25 cellular contexts compared by ENCODE assay signal in genomic region chr7:67408109-67408508, GRCh38.
A peak's percentile ranks its signal among the peaks of the same experiment; 100 is the strongest.
DNase-seq lines count a peak whose midpoint lies in the region; ATAC-seq, FAIRE-seq and TF ChIP-seq lines count a peak whose summit lies in the region.
"Had no signal": no experiment of that assay in that cellular context is flagged by ENCODE, and none has a peak within 500 bp of the region (broad histone marks: within the 10 kb centered on the region; RNA-seq: fewer than 3 reads in every experiment).

No MANE protein-coding gene starts in this region.

- H3K79me2 ChIP-seq in hepatocyte: no peaks in the 10 kb centered on the region

- no peaks in the 10 kb centered on the region for H3K4me1 ChIP-seq in hepatocyte (ENCODE audit: insufficient read depth)
- H3K4me1 ChIP-seq in lower lobe of right lung: no peaks in the 10 kb centered on the region
- H3K4me1 ChIP-seq: A549; BE2C; BLaER1 treated with 17β-estradiol and CSF1 and Interleukin-3, amounts not matched to agents 10 nM and 100 nM had no signal

- H3K4me3 ChIP-seq in SK-N-MC: peak overlapping the region; percentile 32; the same call in 1 of the 2 replicates
- H3K4me3 ChIP-seq in hepatocyte: no peak overlapping the region
- no peak overlapping the region for H3K4me3 ChIP-seq in lower lobe of right lung
- H3K4me3 ChIP-seq: A549; BLaER1 treated with 17β-estradiol and CSF1 and Interleukin-3, amounts not matched to agents 10 nM and 100 nM; GM12878; GM23248 had no signal

- TF ChIP-seq CTCF in hepatocyte (IDR thresholded peaks at IDR 0.05; ENCODE audit: poor library complexity): no peak
- no peak for TF ChIP-seq CTCF in nephron (IDR thresholded peaks at IDR 0.05; ENCODE audit: unreplicated experiment in 3 of 3)
- TF ChIP-seq CTCF in lower lobe of right lung (IDR thresholded peaks at IDR 0.05): no peak

- H3K9me3 ChIP-seq in SK-N-MC (ENCODE audit: low read depth, low read length) (no peaks in the 10 kb centered on the region), hepatocyte (ENCODE audit: low read depth) (no peaks in the 10 kb centered on the region), lower lobe of right lung (no peaks in the 10 kb centered on the region)
- H3K9me3 ChIP-seq: A549, BE2C had no signal

- no peak for ATAC-seq in lower lobe of right lung
- ATAC-seq: A549, GM12878 had no signal

- H3K27me3 ChIP-seq in hepatocyte (no peaks in the 10 kb centered on the region), lower lobe of right lung (ENCODE audit: low read depth) (peaks cover 1% of the 10 kb centered on the region)
- H3K27me3 ChIP-seq: BE2C; BLaER1 treated with 17β-estradiol and CSF1 and Interleukin-3, amounts not matched to agents 10 nM and 100 nM had no signal

- H3K4me2 ChIP-seq in hepatocyte: no peak overlapping the region
- H3K4me2 ChIP-seq: A549; BLaER1 treated with 17β-estradiol and CSF1 and Interleukin-3, amounts not matched to agents 10 nM and 100 nM had no signal

- H3K36me3 ChIP-seq in SK-N-MC (ENCODE audit: insufficient read depth, low read length): no peaks in the 10 kb centered on the region
- no peaks in the 10 kb centered on the region for H3K36me3 ChIP-seq in hepatocyte (replicated peaks; ENCODE audit: insufficient read depth, low read depth)
- no peaks in the 10 kb centered on the region for H3K36me3 ChIP-seq in lower lobe of right lung
- H3K36me3 ChIP-seq: BE2C; BLaER1 treated with 17β-estradiol and CSF1 and Interleukin-3, amounts not matched to agents 10 nM and 100 nM had no signal

- H4K20me1 ChIP-seq in hepatocyte (ENCODE audit: insufficient read depth, poor library complexity, severe bottlenecking): no peaks in the 10 kb centered on the region
- H4K20me1 ChIP-seq: BLaER1 treated with 17β-estradiol and CSF1 and Interleukin-3, amounts not matched to agents 10 nM and 100 nM had no signal

- H3K9ac ChIP-seq in SK-N-MC (ENCODE audit: insufficient read length): no peak overlapping the region
- H3K9ac ChIP-seq: BLaER1 treated with 17β-estradiol and CSF1 and Interleukin-3, amounts not matched to agents 10 nM and 100 nM; GM23248 had no signal

- no peaks in the 10 kb centered on the region for H3K36me3 Mint-ChIP-seq in nephron (ENCODE audit: low read depth)
- no peaks in the 10 kb centered on the region for H3K36me3 Mint-ChIP-seq in activated naive CD8-positive, alpha-beta T cell treated with anti-CD3 and anti-CD28 coated beads for 36 hours
- H3K36me3 Mint-ChIP-seq: CD14-positive monocyte; CD8-positive, alpha-beta memory T cell had no signal

- peaks cover 16% of the 10 kb centered on the region for H3K27me3 Mint-ChIP-seq in nephron (ENCODE audit: low read depth)
- no peaks in the 10 kb centered on the region for H3K27me3 Mint-ChIP-seq in activated naive CD8-positive, alpha-beta T cell treated with anti-CD3 and anti-CD28 coated beads for 36 hours

- intact Hi-C loops in lower lobe of right lung (cut with DNase I): no loop called here

- H3K4me3 Mint-ChIP-seq in nephron: no peak overlapping the region
- no peak overlapping the region for H3K4me3 Mint-ChIP-seq in activated naive CD8-positive, alpha-beta T cell treated with anti-CD3 and anti-CD28 coated beads for 36 hours
- H3K4me3 Mint-ChIP-seq: CD14-positive monocyte; CD4-positive, alpha-beta T cell; CD8-positive, alpha-beta memory T cell had no signal

- DNase-seq in SK-N-MC (ENCODE audit: low read depth, low spot score) (no peak), hepatocyte (ENCODE audit: low spot score) (no peak), lower lobe of right lung (no peak), frontal cortex (ENCODE audit: low spot score in 2 of 2) (no peak)
- no peak for DNase-seq in activated naive CD8-positive, alpha-beta T cell treated with anti-CD3 and anti-CD28 coated beads for 36 hours
- DNase-seq: 8988T; ACHN; AML-193; BE2C; CD4-positive, alpha-beta T cell; CD8-positive, alpha-beta memory T cell; DMS 273 treated with DMSO at 0.1 percent for 48 hours; EL; GDM1; GM23248; H7; HCEC 1CT had no signal

- H3K27ac Mint-ChIP-seq in nephron: peak overlapping the region in 2 of 3 experiments; percentile 64 to 76
- H3K27ac Mint-ChIP-seq in activated naive CD8-positive, alpha-beta T cell treated with anti-CD3 and anti-CD28 coated beads for 36 hours: no peak overlapping the region
- H3K27ac Mint-ChIP-seq: CD4-positive, alpha-beta T cell; CD8-positive, alpha-beta memory T cell had no signal

- no peak for FAIRE-seq in frontal cortex (lab: Jason Lieb, UNC)
- FAIRE-seq: A549, D721Med, GM12878, GM19239, H1 had no signal

- H3K9me2 ChIP-seq in hepatocyte (replicated peaks; ENCODE audit: insufficient read depth): no peaks in the 10 kb centered on the region

- no peak overlapping the region for H2AFZ ChIP-seq in hepatocyte
- H2AFZ ChIP-seq: GM23248 had no signal

- H3K27ac ChIP-seq in SK-N-MC (peak overlapping the region; percentile 47), hepatocyte (peak overlapping the region; percentile 33), lower lobe of right lung (no peak overlapping the region)
- H3K27ac ChIP-seq: A549; BLaER1 treated with 17β-estradiol and CSF1 and Interleukin-3, amounts not matched to agents 10 nM and 100 nM; GM23248 had no signal

- H3K4me1 Mint-ChIP-seq in nephron: peaks cover 24% of the 10 kb centered on the region
- H3K4me1 Mint-ChIP-seq in activated naive CD8-positive, alpha-beta T cell treated with anti-CD3 and anti-CD28 coated beads for 36 hours: no peaks in the 10 kb centered on the region
- H3K4me1 Mint-ChIP-seq: CD14-positive monocyte; CD8-positive, alpha-beta memory T cell had no signal

- peaks cover 8% of the 10 kb centered on the region for H3K9me3 Mint-ChIP-seq in nephron
- H3K9me3 Mint-ChIP-seq in activated naive CD8-positive, alpha-beta T cell treated with anti-CD3 and anti-CD28 coated beads for 36 hours: peaks cover 5% of the 10 kb centered on the region
